ENCODE assay signal across 13 cellular contexts in genomic region chr15:66760968-66761722, GRCh38. TPM values are rescaled to one million over a fixed set of nuclear protein-coding genes. Genes with fewer than 3 reads are reported as not detected.
A peak's percentile ranks its signal among the peaks of the same experiment; 100 is the strongest.
DNase-seq lines count a peak whose midpoint lies in the region; ATAC-seq and TF ChIP-seq lines count a peak whose summit lies in the region.
"Had no signal": no experiment of that assay in that cellular context is flagged by ENCODE, and none has a peak within 500 bp of the region (broad histone marks: within the 10 kb centered on the region; RNA-seq: fewer than 3 reads in every experiment).

No MANE protein-coding gene starts in this region.

- intact Hi-C loops in CD8-positive, alpha-beta T cell (cut with DNase I, micrococcal nuclease), result no loop called here

- no peaks in the 10 kb centered on the region for H3K9me3 ChIP-seq in CD8-positive, alpha-beta T cell (ENCODE audit: low read length)
- H3K9me3 ChIP-seq in SJSA1 (replicated peaks), result no peaks in the 10 kb centered on the region
- H3K9me3 ChIP-seq: BE2C had no signal

- ATAC-seq in CD8-positive, alpha-beta T cell, result no peak
- ATAC-seq in HG03460 (IDR thresholded peaks at IDR 0.05; ENCODE audit: unreplicated experiment) (no peak), GM21786 (IDR thresholded peaks at IDR 0.05; ENCODE audit: unreplicated experiment) (no peak), GM21528 (IDR thresholded peaks at IDR 0.05; ENCODE audit: low FRiP score, unreplicated experiment) (no peak)

- TF ChIP-seq CTCF in CD8-positive, alpha-beta T cell (IDR thresholded peaks at IDR 0.05), result no peak
- TF ChIP-seq CTCF in progenitor cell of endocrine pancreas (IDR thresholded peaks at IDR 0.05; ENCODE audit: unreplicated experiment), result no peak

- no peaks in the 10 kb centered on the region for H3K36me3 ChIP-seq in CD8-positive, alpha-beta T cell (ENCODE audit: insufficient read depth, low read length)
- H3K36me3 ChIP-seq in SJSA1, result peaks cover 34% of the 10 kb centered on the region

- POLR2A ChIA-PET in CD8-positive, alpha-beta T cell (lab: Charles Lee), result no interaction called here

- H3K27ac ChIP-seq in CD8-positive, alpha-beta T cell (ENCODE audit: low read depth, low read length), result no peak overlapping the region
- H3K27ac ChIP-seq in SJSA1, result peak overlapping the region; percentile 88

- H3K4me3 Mint-ChIP-seq in CD8-positive, alpha-beta T cell, result no peak overlapping the region
- H3K4me3 Mint-ChIP-seq in progenitor cell of endocrine pancreas (ENCODE audit: low read depth), result no peak overlapping the region

- H3K4me3 ChIP-seq in CD8-positive, alpha-beta T cell (ENCODE audit: low read depth, low read length), result no peak overlapping the region
- no peak overlapping the region for H3K4me3 ChIP-seq in SJSA1

- H3K27me3 ChIP-seq in CD8-positive, alpha-beta T cell (ENCODE audit: insufficient read depth, low read length), result no peaks in the 10 kb centered on the region
- H3K27me3 ChIP-seq in SJSA1 (replicated peaks), result no peaks in the 10 kb centered on the region
- H3K27me3 ChIP-seq: BE2C had no signal

- H3K27me3 Mint-ChIP-seq in CD8-positive, alpha-beta T cell (ENCODE audit: low read depth), result peaks cover 30% of the 10 kb centered on the region
- no peaks in the 10 kb centered on the region for H3K27me3 Mint-ChIP-seq in progenitor cell of endocrine pancreas

- H3K36me3 Mint-ChIP-seq in CD8-positive, alpha-beta T cell, result no peaks in the 10 kb centered on the region
- peaks cover 2% of the 10 kb centered on the region for H3K36me3 Mint-ChIP-seq in progenitor cell of endocrine pancreas (ENCODE audit: insufficient read depth)

- no peaks in the 10 kb centered on the region for H3K9me3 Mint-ChIP-seq in CD8-positive, alpha-beta T cell
- no peaks in the 10 kb centered on the region for H3K9me3 Mint-ChIP-seq in progenitor cell of endocrine pancreas (ENCODE audit: low read depth)

- peak overlapping the region; percentile 13 for H3K27ac Mint-ChIP-seq in CD8-positive, alpha-beta T cell
- H3K27ac Mint-ChIP-seq in progenitor cell of endocrine pancreas, result peak overlapping the region; percentile 79

- DNase-seq in CD8-positive, alpha-beta T cell, result no peak
- DNase-seq in SJSA1 (ENCODE audit: low read depth in 1 of 2, low spot score in 2 of 2) (peak; percentile 77 to 85), fibroblast of peridontal ligament (ENCODE audit: extremely low read depth) (peak; percentile 55), progenitor cell of endocrine pancreas (ENCODE audit: low spot score, unreplicated experiment) (no peak)
- no peak for DNase-seq in stimulated activated CD4-positive, alpha-beta T cell treated with anti-CD3 and anti-CD28 coated beads, Interleukin-15, amount 100 ng/mL, for 24 hours
- DNase-seq: activated T-cell treated with anti-CD3 and anti-CD28 coated beads, Interleukin-2, amount 50 U/mL, for 1 hour; BE2C; cortex of kidney; NCI-H748 treated with DMSO at 0.1 percent for 48 hours; stimulated activated CD8-positive, alpha-beta memory T cell treated with anti-CD3 and anti-CD28 coated beads, Interleukin-4, amount 100 ng/mL, for 48 hours had no signal

- CTCF ChIA-PET in CD8-positive, alpha-beta T cell (lab: Charles Lee), result no interaction called here

- H3K4me1 ChIP-seq in CD8-positive, alpha-beta T cell (ENCODE audit: insufficient read depth, low read length), result no peaks in the 10 kb centered on the region
- peaks cover 88% of the 10 kb centered on the region for H3K4me1 ChIP-seq in SJSA1 (replicated peaks)

- H3K4me1 Mint-ChIP-seq in CD8-positive, alpha-beta T cell (ENCODE audit: low read depth), result no peaks in the 10 kb centered on the region
- H3K4me1 Mint-ChIP-seq in progenitor cell of endocrine pancreas (ENCODE audit: low read depth), result peaks cover 43% of the 10 kb centered on the region

RNA-seq across cellular contexts. Expression of gene SMAD6, which starts 59.1 kb away (rescaled TPM):
- under 1 TPM; 0.56 to 0.73 TPM for total RNA-seq in CD8-positive, alpha-beta T cell
- 46.4 and 78.8 TPM in 2 replicates for total RNA-seq in SJSA1 (2014; rRNA removed; shearing (Covaris generic))
- total RNA-seq in progenitor cell of endocrine pancreas, result 35.5 and 38.9 TPM in 2 replicates

Comparison
In these comparisons a context has a peak if more than half of its experiments do, and no peak if none do; other contexts are left out.
1. DNase-seq: peak in SJSA1 (2 of 2) and fibroblast of peridontal ligament (single experiment); none in CD8-positive, alpha-beta T cell (0 of 7), progenitor cell of endocrine pancreas (single experiment) and stimulated activated CD4-positive, alpha-beta T cell treated with anti-CD3 and anti-CD28 coated beads, Interleukin-15, amount 100 ng/mL, for 24 hours (single experiment).
2. RNA of gene SMAD6, which starts 59.1 kb away (total RNA-seq): 46.4 to 78.8 TPM in SJSA1 and 35.5 to 38.9 TPM in progenitor cell of endocrine pancreas; 0.56 to 0.73 TPM in CD8-positive, alpha-beta T cell; every median in the first group is over 10 times any median in the second.